In the genomic region with DNA sequence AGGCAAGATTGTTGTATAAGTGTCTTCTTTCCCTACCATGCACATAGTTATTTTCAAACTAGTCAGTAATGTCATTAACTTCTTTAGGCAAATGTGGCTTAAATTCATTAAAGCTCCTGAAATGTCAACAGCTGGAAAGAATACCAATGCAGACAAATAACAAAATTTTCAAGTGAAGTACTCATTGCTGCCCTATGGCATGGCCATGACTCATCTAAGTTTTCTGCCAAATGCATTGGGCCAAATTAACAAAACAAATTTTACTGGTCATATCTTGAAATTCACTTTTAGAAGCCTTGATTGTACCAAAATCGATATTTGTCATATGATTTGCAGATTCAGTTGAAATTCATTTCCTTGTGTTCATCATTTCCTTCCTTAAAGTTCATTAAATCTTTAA, we compare ENCODE assay signal across 26 cellular contexts.
"Had no signal": no experiment of that assay in that cellular context is flagged by ENCODE, and none has a peak within 500 bp of the region (broad histone marks: within the 10 kb centered on the region; RNA-seq: fewer than 3 reads in every experiment).

No MANE protein-coding gene starts in this region.

- H3K4me3 ChIP-seq: body of pancreas, sigmoid colon, smooth muscle cell, testis, uterus had no signal

- H3K27me3 Mint-ChIP-seq: activated CD4-positive, alpha-beta memory T cell treated with anti-CD3 and anti-CD28 coated beads for 36 hours; activated naive CD4-positive, alpha-beta T cell treated with anti-CD3 and anti-CD28 coated beads, Interleukin-2, amount 10 ng/mL, durations not matched to agents 7 days and 5 days; natural killer cell treated with Interleukin-12 subunit alpha and Interleukin-12 subunit beta and Interleukin-15 and Interleukin-18, amount 100 ng/mL, for 72 hours; progenitor cell of endocrine pancreas; stimulated activated naive B cell treated with anti-CD40 and anti-IgM and Interleukin-4, amounts not matched to agents 10 μg/mL and 1 μg/mL and 100 μg/mL, for 72 hours had no signal

- H3K27me3 ChIP-seq: body of pancreas, foreskin keratinocyte, sigmoid colon, testis, uterus had no signal

- ATAC-seq: activated T-cell treated with anti-CD3 and anti-CD28 coated beads, Interleukin-2, amount 50 U/mL, for 72 hours; body of pancreas; esophagus mucosa; foreskin keratinocyte; left ventricle myocardium superior; natural killer cell treated with Interleukin-12 subunit alpha and Interleukin-12 subunit beta and Interleukin-15 and Interleukin-18, amount 100 ng/mL, for 72 hours; stimulated activated naive B cell treated with anti-CD40 and anti-IgM and Interleukin-4, amounts not matched to agents 10 μg/mL and 1 μg/mL and 100 μg/mL, for 72 hours had no signal

- H3K4me1 ChIP-seq: body of pancreas, foreskin keratinocyte, sigmoid colon, testis, uterus had no signal

- H3K4me3 Mint-ChIP-seq: activated CD4-positive, alpha-beta memory T cell treated with anti-CD3 and anti-CD28 coated beads for 36 hours; activated naive CD4-positive, alpha-beta T cell treated with anti-CD3 and anti-CD28 coated beads, Interleukin-2, amount 10 ng/mL, durations not matched to agents 7 days and 5 days; activated T-cell treated with anti-CD3 and anti-CD28 coated beads, Interleukin-2, amount 50 U/mL, for 72 hours; immature natural killer cell; natural killer cell treated with Interleukin-12 subunit alpha and Interleukin-12 subunit beta and Interleukin-15 and Interleukin-18, amount 100 ng/mL, for 72 hours; stimulated activated naive B cell treated with anti-CD40 and anti-IgM and Interleukin-4, amounts not matched to agents 10 μg/mL and 1 μg/mL and 100 μg/mL, for 72 hours had no signal

- H3K27ac Mint-ChIP-seq: activated CD4-positive, alpha-beta memory T cell treated with anti-CD3 and anti-CD28 coated beads for 36 hours; activated naive CD4-positive, alpha-beta T cell treated with anti-CD3 and anti-CD28 coated beads, Interleukin-2, amount 10 ng/mL, durations not matched to agents 7 days and 5 days; activated T-cell treated with anti-CD3 and anti-CD28 coated beads, Interleukin-2, amount 50 U/mL, for 72 hours; immature natural killer cell; natural killer cell treated with Interleukin-12 subunit alpha and Interleukin-12 subunit beta and Interleukin-15 and Interleukin-18, amount 100 ng/mL, for 72 hours; progenitor cell of endocrine pancreas; stimulated activated naive B cell treated with anti-CD40 and anti-IgM and Interleukin-4, amounts not matched to agents 10 μg/mL and 1 μg/mL and 100 μg/mL, for 72 hours had no signal

- H3K9me3 ChIP-seq: body of pancreas, sigmoid colon, testis, uterus had no signal

- FAIRE-seq: colon had no signal

- H3K27ac ChIP-seq: body of pancreas, foreskin keratinocyte, sigmoid colon, testis, uterus had no signal

- DNase-seq: activated CD4-positive, alpha-beta memory T cell treated with anti-CD3 and anti-CD28 coated beads for 36 hours; activated CD4-positive, alpha-beta T cell treated with anti-CD3 and anti-CD28 coated beads for 48 hours; activated effector memory CD4-positive, alpha-beta T cell treated with Interleukin-2 at 50 U/mL for 16 hours; activated naive CD4-positive, alpha-beta T cell treated with anti-CD3 and anti-CD28 coated beads, Interleukin-2, amount 10 ng/mL, durations not matched to agents 7 days and 5 days; activated T-cell treated with anti-CD3 and anti-CD28 coated beads, Interleukin-2, amount 50 U/mL, for 72 hours; body of pancreas; caudate nucleus; effector memory CD4-positive, alpha-beta T cell; foreskin keratinocyte; immature natural killer cell; left ventricle myocardium superior; midbrain; retina; sigmoid colon; stimulated activated CD4-positive, alpha-beta T cell treated with anti-CD3 and anti-CD28 coated beads, Interleukin-15, amount 100 ng/mL, for 24 hours; stimulated activated CD8-positive, alpha-beta memory T cell treated with anti-CD3 and anti-CD28 coated beads, Interleukin-4, amount 100 ng/mL, for 48 hours; stimulated activated naive B cell treated with anti-CD40 and anti-IgM and Interleukin-4, amounts not matched to agents 10 μg/mL and 1 μg/mL and 100 μg/mL, for 72 hours; T1000; testis; trophoblast cell; uterus had no signal

- H3K36me3 ChIP-seq: sigmoid colon, uterus had no signal

- H3K4me1 Mint-ChIP-seq: activated naive CD4-positive, alpha-beta T cell treated with anti-CD3 and anti-CD28 coated beads, Interleukin-2, amount 10 ng/mL, durations not matched to agents 7 days and 5 days; immature natural killer cell; stimulated activated naive B cell treated with anti-CD40 and anti-IgM and Interleukin-4, amounts not matched to agents 10 μg/mL and 1 μg/mL and 100 μg/mL, for 72 hours had no signal
